8 cellular contexts compared by ENCODE assay signal in genomic region chr11:447923-448731, GRCh38.
DNase-seq lines count a peak whose midpoint lies in the region; ATAC-seq lines count a peak whose summit lies in the region.

No MANE protein-coding gene starts in this region.

- ATAC-seq in GM18909 (IDR thresholded peaks at IDR 0.05; ENCODE audit: poor library complexity, unreplicated experiment), result peak; percentile 51
- ATAC-seq in HG03342 (IDR thresholded peaks at IDR 0.05; ENCODE audit: unreplicated experiment), result peak; percentile 50

- DNase-seq in AG08395 (ENCODE audit: low spot score) (peak; percentile 96), NCI-H345 treated with DMSO at 0.1 percent for 48 hours (lab: John Stamatoyannopoulos, UW; ENCODE audit: unreplicated experiment) (peak; percentile 87), cerebellar cortex (ENCODE audit: low spot score) (peak; percentile 88), kidney glomerular epithelial cell (lab: John Stamatoyannopoulos, UW) (peak; percentile 71)
- DNase-seq in activated CD4-positive, CD25-positive, alpha-beta regulatory T cell treated with anti-CD3 and anti-CD28 coated beads, Interleukin-2, amount 50 U/mL, for 72 hours, result peak; percentile 98
- DNase-seq in stimulated activated CD4-positive, alpha-beta T cell treated with anti-CD3 and anti-CD28 coated beads, Interleukin-15, amount 100 ng/mL, for 24 hours, result peak; percentile 99

Comparison
In these comparisons a context has a peak if more than half of its experiments do, and no peak if none do; other contexts are left out.
1. Peak in every context shown above with its lines: DNase-seq and ATAC-seq.